In the genomic region with DNA sequence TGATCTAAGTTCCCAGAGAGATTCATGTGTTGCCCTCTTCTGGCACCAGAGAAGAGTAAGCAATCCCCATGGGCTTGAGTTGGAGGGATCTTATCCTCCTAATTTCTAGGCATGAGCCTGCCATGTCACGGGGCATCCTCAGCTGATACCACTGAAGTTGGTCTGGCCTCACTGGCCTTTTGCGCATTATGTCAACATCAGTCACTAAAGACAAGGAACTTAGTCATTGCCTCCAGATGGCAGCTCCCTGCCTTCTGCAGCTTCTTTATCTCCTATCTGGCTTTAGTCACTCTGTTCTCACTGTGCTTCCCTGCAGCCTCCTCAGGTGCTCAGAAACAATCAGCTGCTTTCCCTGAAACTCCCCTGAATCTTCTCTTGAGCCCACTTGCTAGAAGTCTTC, we compare ENCODE assay signal across 1 cellular context.
TF ChIP-seq lines count a peak whose summit lies in the region.

No MANE protein-coding gene starts in this region.

TF ChIP-seq in GM23338, 12 proteins besides CTCF, POLR2A, EP300 and RAD21:
- no peak for TF ChIP-seq ZNF462 (CRISPR knock-in tag; IDR thresholded peaks at IDR 0.05)
- no peak for TF ChIP-seq ZNF331 (CRISPR knock-in tag; IDR thresholded peaks at IDR 0.05; ENCODE audit: low read depth)
- no peak for TF ChIP-seq EZH2phosphoT487 (IDR thresholded peaks at IDR 0.05; ENCODE audit: unreplicated experiment)
- TF ChIP-seq POLR2AphosphoS5 (IDR thresholded peaks at IDR 0.05; ENCODE audit: low read depth) = no peak
